In the genomic region with DNA sequence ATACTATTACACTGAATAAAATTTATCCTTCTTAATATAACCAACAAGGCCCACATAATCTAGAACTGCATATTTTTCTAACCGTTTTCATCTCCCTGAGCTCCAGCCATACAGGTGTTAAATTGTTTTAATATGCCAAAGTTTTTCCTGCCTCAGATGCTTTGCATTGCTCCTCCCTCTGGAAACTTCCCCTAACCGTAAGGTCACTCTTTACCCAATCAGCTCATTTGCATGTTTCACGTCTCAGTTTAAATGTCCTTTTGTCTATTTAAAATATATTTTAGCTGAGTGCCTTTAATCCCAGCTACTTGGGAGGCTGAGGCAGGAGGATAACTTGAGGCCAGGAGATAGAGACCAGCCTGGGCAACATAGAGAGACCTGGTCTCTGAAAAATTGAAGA, we compare ENCODE assay signal across 23 cellular contexts.
"Had no signal": no experiment of that assay in that cellular context is flagged by ENCODE, and none has a peak within 500 bp of the region (broad histone marks: within the 10 kb centered on the region; RNA-seq: fewer than 3 reads in every experiment).

No MANE protein-coding gene starts in this region.

- H3K4me1 Mint-ChIP-seq: nephron had no signal

- ATAC-seq: mucosa of descending colon; naive thymus-derived CD8-positive, alpha-beta T cell; pancreas; right cardiac atrium; sciatic nerve had no signal

- H3K27ac Mint-ChIP-seq: nephron had no signal

- H3K27me3 Mint-ChIP-seq: naive thymus-derived CD8-positive, alpha-beta T cell had no signal

- H3K4me3 Mint-ChIP-seq: naive thymus-derived CD8-positive, alpha-beta T cell; nephron; neural crest cell had no signal

- H3K9me3 Mint-ChIP-seq: nephron, neural crest cell had no signal

- DNase-seq: islet precursor cell; left ventricle myocardium inferior; midbrain; mucosa of descending colon; naive thymus-derived CD8-positive, alpha-beta T cell; nucleus accumbens; pancreas; posterior cingulate gyrus; retina; right cardiac atrium; stimulated activated CD4-positive, alpha-beta T cell treated with anti-CD3 and anti-CD28 coated beads, Interleukin-12 subunit alpha, Interleukin-12 subunit beta, amount 100 ng/mL, for 4 hours; stimulated activated CD4-positive, alpha-beta T cell treated with anti-CD3 and anti-CD28 coated beads, Interleukin-15, amount 100 ng/mL, for 24 hours; stimulated activated CD4-positive, alpha-beta T cell treated with anti-CD3 and anti-CD28 coated beads, Interleukin-2, amount 100 ng/mL, for 24 hours; stimulated activated CD4-positive, alpha-beta T cell treated with anti-CD3 and anti-CD28 coated beads, Interleukin-4, amount 100 ng/mL, for 1 hour; stimulated activated naive CD4-positive, alpha-beta T cell treated with Interleukin-2 at 50 U/mL for 16 hours; stomach; testis; thyroid gland; transverse colon; upper lobe of left lung had no signal
